ENCODE assay signal across 9 cellular contexts in genomic region chr4:108036252-108036651, GRCh38. TPM values are rescaled to one million over a fixed set of nuclear protein-coding genes. Genes with fewer than 3 reads are reported as not detected.
A peak's percentile ranks its signal among the peaks of the same experiment; 100 is the strongest.
DNase-seq lines count a peak whose midpoint lies in the region; ATAC-seq lines count a peak whose summit lies in the region.
"Had no signal": no experiment of that assay in that cellular context is flagged by ENCODE, and none has a peak within 500 bp of the region (broad histone marks: within the 10 kb centered on the region; RNA-seq: fewer than 3 reads in every experiment).

No MANE protein-coding gene starts in this region.

- peak overlapping the region; percentile 15 for H3K4me3 Mint-ChIP-seq in T-helper 1 cell treated with Interleukin-12 subunit alpha and Interleukin-12 subunit beta and Interleukin-4 antibody, amounts not matched to agents 30 μg/mL and 1 μg/mL, for 36 hours
- H3K4me3 Mint-ChIP-seq: brain had no signal

- peak overlapping the region; percentile 90 for H3K27ac Mint-ChIP-seq in T-helper 1 cell treated with Interleukin-12 subunit alpha and Interleukin-12 subunit beta and Interleukin-4 antibody, amounts not matched to agents 30 μg/mL and 1 μg/mL, for 36 hours
- H3K27ac Mint-ChIP-seq: brain had no signal

- peaks cover 17% of the 10 kb centered on the region for H3K36me3 Mint-ChIP-seq in T-helper 1 cell treated with Interleukin-12 subunit alpha and Interleukin-12 subunit beta and Interleukin-4 antibody, amounts not matched to agents 30 μg/mL and 1 μg/mL, for 36 hours (ENCODE audit: low read depth)

- H3K4me1 Mint-ChIP-seq in T-helper 1 cell treated with Interleukin-12 subunit alpha and Interleukin-12 subunit beta and Interleukin-4 antibody, amounts not matched to agents 30 μg/mL and 1 μg/mL, for 36 hours (ENCODE audit: low read depth) = peaks cover 34% of the 10 kb centered on the region
- H3K4me1 Mint-ChIP-seq: brain had no signal

- peak; percentile 44 for DNase-seq in effector CD4-positive, alpha-beta T cell
- DNase-seq in occipital lobe (lab: John Stamatoyannopoulos, UW) = no peak
- no peak for DNase-seq in NCI-H748 (lab: John Stamatoyannopoulos, UW; ENCODE audit: unreplicated experiment)
- DNase-seq in cerebellar nuclear complex (lab: John Stamatoyannopoulos, UW) = no peak
- no peak for DNase-seq in SW480 (ENCODE audit: low spot score)

- peak; percentile 93 for ATAC-seq in GM18498 (IDR thresholded peaks at IDR 0.05; ENCODE audit: unreplicated experiment)
- peak; percentile 95 for ATAC-seq in HG02763 (IDR thresholded peaks at IDR 0.05; ENCODE audit: unreplicated experiment)

- no peaks in the 10 kb centered on the region for H3K27me3 Mint-ChIP-seq in T-helper 1 cell treated with Interleukin-12 subunit alpha and Interleukin-12 subunit beta and Interleukin-4 antibody, amounts not matched to agents 30 μg/mL and 1 μg/mL, for 36 hours (ENCODE audit: low read depth)
- H3K27me3 Mint-ChIP-seq: brain had no signal

- peaks cover 8% of the 10 kb centered on the region for H3K9me3 Mint-ChIP-seq in T-helper 1 cell treated with Interleukin-12 subunit alpha and Interleukin-12 subunit beta and Interleukin-4 antibody, amounts not matched to agents 30 μg/mL and 1 μg/mL, for 36 hours

RNA-seq across cellular contexts. Expression of gene HADH, which starts 46.6 kb away (rescaled TPM):
- 10.1 TPM for total RNA-seq in occipital lobe
